8 cellular contexts compared by ENCODE assay signal in the genomic region with DNA sequence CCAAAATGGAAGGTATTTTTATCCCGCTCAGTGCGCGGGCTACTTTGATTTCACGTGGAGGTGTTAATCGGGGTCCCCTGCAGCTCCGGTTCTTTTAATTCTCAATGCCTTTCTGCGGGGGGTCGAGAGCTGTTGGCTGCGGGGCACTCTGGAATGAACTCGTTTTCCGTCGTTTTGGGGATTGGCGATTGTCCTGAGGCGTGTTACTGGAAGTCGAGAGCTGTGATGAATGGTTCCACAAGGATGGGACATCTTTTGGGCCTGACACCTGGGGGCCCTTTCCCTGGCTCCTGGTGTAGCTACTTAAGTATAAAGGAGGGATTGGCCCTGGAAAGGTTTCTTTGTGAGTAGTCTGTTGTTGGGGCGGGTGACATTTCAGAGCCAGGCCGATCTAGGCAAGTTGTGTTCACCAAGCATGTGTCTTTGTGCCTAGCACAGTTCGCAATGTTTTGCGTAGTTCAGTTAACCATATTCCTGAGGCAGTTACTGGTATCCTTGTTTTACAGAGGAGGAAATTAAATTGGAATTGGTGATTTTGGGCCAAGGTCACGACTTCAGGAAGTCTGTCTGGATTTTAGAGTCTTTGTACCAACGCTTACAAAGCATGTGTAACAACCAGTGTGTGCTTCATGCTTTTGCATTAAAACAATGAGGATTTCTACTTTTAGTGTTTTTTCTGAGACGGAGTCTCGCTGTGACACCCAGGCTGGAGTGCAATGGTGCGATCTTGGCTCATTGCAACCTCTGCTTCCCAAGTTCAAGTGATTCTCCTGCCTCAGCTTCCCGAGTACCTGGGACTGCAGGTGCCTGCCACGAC. TPM values are rescaled to one million over a fixed set of nuclear protein-coding genes. Genes with fewer than 3 reads are reported as not detected.
DNase-seq lines count a peak whose midpoint lies in the region; ATAC-seq, FAIRE-seq and TF ChIP-seq lines count a peak whose summit lies in the region.

No MANE protein-coding gene starts in this region.

- no peaks in the 10 kb centered on the region for H3K27me3 ChIP-seq in GM12878 (replicated peaks in 1 of 2; ENCODE audit: control insufficient read depth in 2 of 2, insufficient read depth in 2 of 2, low read length in 1 of 2)
- no peaks in the 10 kb centered on the region for H3K27me3 ChIP-seq in mesendoderm (ENCODE audit: insufficient read depth, low read length, poor library complexity)

- ATAC-seq in GM12878 (no peak), HG02798 (IDR thresholded peaks at IDR 0.05; ENCODE audit: poor library complexity, unreplicated experiment) (no peak), GM21515 (IDR thresholded peaks at IDR 0.05; ENCODE audit: unreplicated experiment) (no peak), GM19455 (IDR thresholded peaks at IDR 0.05; ENCODE audit: unreplicated experiment) (no peak)

- WGBS in GM12878 (ENCODE audit: insufficient coverage, insufficient replicate concordance, low lambda C conversion rate, missing lambda C conversion rate), result under 1% methylated on average over 26 of the region's 26 CpGs
- WGBS in mesendoderm (ENCODE audit: extremely low coverage, insufficient coverage, low lambda C conversion rate), result no CpG with 5 or more reads among the region's 26 CpGs

- no peak overlapping the region for H2AFZ ChIP-seq in GM12878 (ENCODE audit: control insufficient read depth, low read depth, low read length)

- H3K9me3 ChIP-seq in GM12878 (replicated peaks; ENCODE audit: control insufficient read depth, insufficient read depth, low read length), result no peaks in the 10 kb centered on the region; the same call in 2 of the 3 replicates

- intact Hi-C loops in GM12878 (cut with micrococcal nuclease; ENCODE audit: unreplicated experiment), result loop anchor here (5.0 kb wide), 1 partner anchor 384 kb away; no protein-coding TSS in a partner anchor

- H3K4me2 ChIP-seq in GM12878 (ENCODE audit: control insufficient read depth, insufficient read depth) (peak overlapping the region; percentile 91), mesendoderm (ENCODE audit: low read length) (peak overlapping the region; percentile 95)

- no peak overlapping the region for H2BK15ac ChIP-seq in mesendoderm (replicated peaks; ENCODE audit: low read depth)

- H2BK120ac ChIP-seq in mesendoderm (ENCODE audit: low read depth, low read length), result peak overlapping the region; percentile 73

- DNase-seq in HT-29 (ENCODE audit: low spot score) (peak; percentile 55), GM12878 (ENCODE audit: low read depth, low spot score) (no peak), mesendoderm (peak; percentile 69), GM13976 (ENCODE audit: low spot score) (no peak)

- BruUV-seq in GM12878 (replicated peaks; lab: Mats Ljungman, UMichigan), result no TSS peak

- peaks cover 13% of the 10 kb centered on the region for H3K79me1 ChIP-seq in mesendoderm (ENCODE audit: low read length)

- peak overlapping the region; percentile 97 for H3K4me3 ChIP-seq in GM12878
- peak overlapping the region; percentile 85 for H3K4me3 ChIP-seq in mesendoderm (ENCODE audit: low read length)

- peak overlapping the region; percentile 91 for H3K4ac ChIP-seq in mesendoderm (ENCODE audit: low read depth, low read length)

- H3K23ac ChIP-seq in mesendoderm (ENCODE audit: low read length), result peak overlapping the region; percentile 90

- TF ChIP-seq POLR2A in GM12878 (IDR thresholded peaks at IDR 0.05; ENCODE audit: low read depth, low read length), result peak; percentile 33

- TF ChIP-seq RAD21 in GM12878 (IDR thresholded peaks at IDR 0.05; ENCODE audit: insufficient read depth, low read depth, low read length), result no peak

- peak overlapping the region; percentile 98 for H2AK5ac ChIP-seq in mesendoderm (ENCODE audit: low read length)

- POLR2A ChIA-PET in GM12878 (lab: Charles Lee), result interaction anchor here (0.6 to 2.7 kb wide), 10 partner anchors 8 to 597 kb away, joined by 3 to 11 read pairs (median 4); a partner anchor contains a TSS

- no peak for TF ChIP-seq CTCF in 22Rv1 (IDR thresholded peaks at IDR 0.05)
- no peak for TF ChIP-seq CTCF in GM12878 (IDR thresholded peaks at IDR 0.05 in 2 of 3, conservative IDR thresholded peaks at IDR 0.05 in 1 of 3; ENCODE audit: control insufficient read depth in 2 of 3, extremely low read depth in 1 of 3, insufficient read depth in 1 of 3, low read depth in 3 of 3, low read length in 3 of 3)
- TF ChIP-seq CTCF in GM13976 (IDR thresholded peaks at IDR 0.05; ENCODE audit: borderline replicate concordance, control extremely low read depth, extremely low read depth, insufficient read depth, missing control alignments), result no peak

- FAIRE-seq in GM12878 (lab: Jason Lieb, UNC), result no peak

- H4K5ac ChIP-seq in mesendoderm (ENCODE audit: low read length), result peak overlapping the region; percentile 44

- peaks cover 16% of the 10 kb centered on the region for H3K4me1 ChIP-seq in GM12878 (ENCODE audit: control insufficient read depth, insufficient read depth, low read length)
- H3K4me1 ChIP-seq in mesendoderm (ENCODE audit: control insufficient read depth, low read depth, low read length), result peaks cover 2% of the 10 kb centered on the region

- H3K79me2 ChIP-seq in GM12878 (ENCODE audit: control insufficient read depth, insufficient read depth, low read length), result peaks cover 41% of the 10 kb centered on the region
- H3K79me2 ChIP-seq in mesendoderm (ENCODE audit: control insufficient read depth, insufficient read depth, low read length), result peaks cover 34% of the 10 kb centered on the region

- peak overlapping the region; percentile 91 for H3K18ac ChIP-seq in mesendoderm (ENCODE audit: low read length)

- H3K56ac ChIP-seq in mesendoderm (ENCODE audit: low read length), result peak overlapping the region; percentile 99

- H3K9ac ChIP-seq in GM12878 (ENCODE audit: control insufficient read depth, insufficient read depth, low read length) (peak overlapping the region; percentile 95), mesendoderm (ENCODE audit: low read length) (peak overlapping the region; percentile 100)

- H4K8ac ChIP-seq in mesendoderm (ENCODE audit: low read depth, low read length), result peak overlapping the region; percentile 60

- CTCF ChIA-PET in GM12878 (lab: Yijun Ruan, JAX), result interaction anchor here (0.6 to 1.6 kb wide), 9 partner anchors 15 to 154 kb away, joined by 3 to 6 read pairs (median 4); a partner anchor contains a TSS

- H3K36me3 ChIP-seq in GM12878 (ENCODE audit: control insufficient read depth in 2 of 2, insufficient read depth in 2 of 2, low read length in 1 of 2) (peaks cover 26 to 39% of the 10 kb centered on the region in 2 experiments), mesendoderm (ENCODE audit: control insufficient read depth, insufficient read depth, low read length) (peaks cover 27% of the 10 kb centered on the region)

- no peak for TF ChIP-seq EP300 in GM12878 (IDR thresholded peaks at IDR 0.05; ENCODE audit: borderline replicate concordance in 1 of 2, control insufficient read depth in 1 of 2, low read depth in 2 of 2, low read length in 2 of 2)

- SMC1A ChIA-PET in GM12878 (lab: Charles Lee; ENCODE audit: uncharacterized antibody, unreplicated experiment), result interaction anchor here (0.6 to 1.0 kb wide), 3 partner anchors 9 to 484 kb away, joined by 3 to 4 read pairs (median 4); no protein-coding TSS in a partner anchor

- H4K20me1 ChIP-seq in GM12878 (ENCODE audit: control insufficient read depth, insufficient read depth), result peaks cover 13% of the 10 kb centered on the region

- in situ Hi-C loops in GM12878 (cut with MboI), result no loop called here
- in situ Hi-C loops in GM13976 (cut with MboI; ENCODE audit: low sequenced_read_pairs, unreplicated experiment), result no loop called here

- RAD21 ChIA-PET in GM12878 (lab: Charles Lee; ENCODE audit: unreplicated experiment), result interaction anchor here (0.7 to 1.6 kb wide), 4 partner anchors 15 to 59 kb away, joined by 3 to 6 read pairs (median 4); a partner anchor contains a TSS

- H3K27ac ChIP-seq in 22Rv1 (peak overlapping the region; percentile 98), GM12878 (ENCODE audit: control insufficient read depth, insufficient read depth) (peak overlapping the region; percentile 83), mesendoderm (ENCODE audit: low read depth, low read length) (peak overlapping the region; percentile 85)

- peak overlapping the region; percentile 44 for H2BK5ac ChIP-seq in mesendoderm (ENCODE audit: low read length)

RNA-seq across cellular contexts. Expression of a gene that starts 0.8 kb away (rescaled TPM):
- 7,406 and 7,983 TPM in 2 replicates for total RNA-seq in HT-29 (2014; rRNA removed; shearing (Covaris generic))
- total RNA-seq in GM12878 (2013; cell fraction: nucleolus; rRNA removed), result 421 and 437 TPM in 2 replicates
- total RNA-seq in GM12878 (2014; rRNA removed) (6,558 and 7,287 TPM in 2 replicates), GM12878 (2014; rRNA removed; fragmentation: Illumina TruSeq; extraction: Trizol) (3,471 and 3,692 TPM in 2 replicates), GM12878 (2021) (5,103 and 5,273 TPM in 2 replicates)
- polyA plus RNA-seq in GM12878 (2011; ENCODE audit: low read depth), result 1,623 TPM
- polyA plus RNA-seq in GM12878 (2011; rRNA removed) (2,172 and 3,936 TPM in 2 replicates), GM12878 (2014; fragmentation: Illumina TruSeq; extraction: Trizol) (1,413 and 3,666 TPM in 2 replicates), GM12878 (2014; fragmentation: Nextera tagmentation; extraction: Ambion mirVana) (1,000 to 10,000 TPM; 4,595 to 5,196 TPM), GM12878 (2014; rRNA removed) (7,317 and 8,961 TPM in 2 replicates), GM12878 (2016; fragmentation: Nextera tagmentation; extraction: Ambion mirVana) (1,000 to 10,000 TPM; 1,426 to 1,490 TPM)
- 3,618 and 5,003 TPM in 2 replicates for polyA plus RNA-seq in GM12878 (2011; cell fraction: cytosol; rRNA removed)
- 2,479 and 2,850 TPM in 2 replicates for polyA plus RNA-seq in GM12878 (2011; cell fraction: nucleus; rRNA removed)
- 5,924 and 8,191 TPM in 2 replicates for polyA plus RNA-seq in GM12878 (2012)
- 683 and 1,722 TPM in 2 replicates for polyA minus RNA-seq in GM12878 (2011; rRNA and poly(A)+ RNA removed)
- 792 and 811 TPM in 2 replicates for polyA minus RNA-seq in GM12878 (2011; cell fraction: cytosol; rRNA and poly(A)+ RNA removed)
- 1,676 and 2,148 TPM in 2 replicates for polyA minus RNA-seq in GM12878 (2011; cell fraction: nucleus; rRNA and poly(A)+ RNA removed)
- polyA plus RNA-seq in mesendoderm (2013, experiment 1 of 2), result 5,150 TPM
- polyA plus RNA-seq in mesendoderm (2013, experiment 2 of 2), result 5,166 TPM

RNA-seq across cellular contexts. Expression of a gene that starts 8.0 kb away (rescaled TPM):
- total RNA-seq in HT-29 (2014; rRNA removed; shearing (Covaris generic)), result 5,724 and 5,984 TPM in 2 replicates
- 652 and 681 TPM in 2 replicates for total RNA-seq in GM12878 (2013; cell fraction: nucleolus; rRNA removed)
- total RNA-seq in GM12878 (2014; rRNA removed), result 4,375 and 4,445 TPM in 2 replicates
- 5,436 and 5,566 TPM in 2 replicates for total RNA-seq in GM12878 (2014; rRNA removed; fragmentation: Illumina TruSeq; extraction: Trizol)
- 2,768 and 2,873 TPM in 2 replicates for total RNA-seq in GM12878 (2021)
- 7,313 TPM for polyA plus RNA-seq in GM12878 (2011; ENCODE audit: low read depth)
- 2,519 and 3,846 TPM in 2 replicates for polyA plus RNA-seq in GM12878 (2011; rRNA removed)
- 5,437 and 7,191 TPM in 2 replicates for polyA plus RNA-seq in GM12878 (2011; cell fraction: cytosol; rRNA removed)
- 1,670 and 1,694 TPM in 2 replicates for polyA plus RNA-seq in GM12878 (2011; cell fraction: nucleus; rRNA removed)
- 5,725 and 6,770 TPM in 2 replicates for polyA plus RNA-seq in GM12878 (2012)
- 9,872 and 11,122 TPM in 2 replicates for polyA plus RNA-seq in GM12878 (2014; fragmentation: Illumina TruSeq; extraction: Trizol)
- polyA plus RNA-seq in GM12878 (2014; fragmentation: Nextera tagmentation; extraction: Ambion mirVana), result 1,000 to 10,000 TPM; 4,277 to 4,566 TPM
- 5,188 and 5,232 TPM in 2 replicates for polyA plus RNA-seq in GM12878 (2014; rRNA removed)
- polyA plus RNA-seq in GM12878 (2016; fragmentation: Nextera tagmentation; extraction: Ambion mirVana), result 1,000 to 10,000 TPM; 1,714 to 1,771 TPM
- polyA minus RNA-seq in GM12878 (2011; rRNA and poly(A)+ RNA removed), result 1,409 and 1,631 TPM in 2 replicates
- 519 and 537 TPM in 2 replicates for polyA minus RNA-seq in GM12878 (2011; cell fraction: cytosol; rRNA and poly(A)+ RNA removed)
- polyA minus RNA-seq in GM12878 (2011; cell fraction: nucleus; rRNA and poly(A)+ RNA removed), result 175 and 221 TPM in 2 replicates
- 3,620 TPM for polyA plus RNA-seq in mesendoderm (2013, experiment 1 of 2)
- 3,679 TPM for polyA plus RNA-seq in mesendoderm (2013, experiment 2 of 2)

RNA-seq across cellular contexts. Expression of a gene that starts 14.2 kb away (rescaled TPM):
- 1.6 and 2.1 TPM in 2 replicates for total RNA-seq in HT-29 (2014; rRNA removed; shearing (Covaris generic))
- 1.4 and 4.0 TPM in 2 replicates for total RNA-seq in GM12878 (2013; cell fraction: nucleolus; rRNA removed)
- total RNA-seq in GM12878 (2014; rRNA removed), result 3.7 and 4.1 TPM in 2 replicates
- total RNA-seq in GM12878 (2014; rRNA removed; fragmentation: Illumina TruSeq; extraction: Trizol), result 3.9 and 4.6 TPM in 2 replicates
- 9.5 and 10.3 TPM in 2 replicates for total RNA-seq in GM12878 (2021)
- 3.2 TPM for polyA plus RNA-seq in GM12878 (2011; ENCODE audit: low read depth)
- polyA plus RNA-seq in GM12878 (2011; rRNA removed), result 1.3 and 3.0 TPM in 2 replicates
- polyA plus RNA-seq in GM12878 (2011; cell fraction: cytosol; rRNA removed), result 3.7 and 5.9 TPM in 2 replicates
- 10.9 and 11.9 TPM in 2 replicates for polyA plus RNA-seq in GM12878 (2011; cell fraction: nucleus; rRNA removed)
- polyA plus RNA-seq in GM12878 (2012), result 7.2 and 8.7 TPM in 2 replicates
- polyA plus RNA-seq in GM12878 (2014; fragmentation: Illumina TruSeq; extraction: Trizol), result 0.51 and 2.8 TPM in 2 replicates
- polyA plus RNA-seq in GM12878 (2014; fragmentation: Nextera tagmentation; extraction: Ambion mirVana), result 1 to 10 TPM in 1 of 2 experiments, under 1 TPM in 1; 0.68 to 1.6 TPM
- 11.9 and 13.9 TPM in 2 replicates for polyA plus RNA-seq in GM12878 (2014; rRNA removed)
- 10 to 100 TPM; 10.1 to 13.1 TPM for polyA plus RNA-seq in GM12878 (2016; fragmentation: Nextera tagmentation; extraction: Ambion mirVana)
- polyA minus RNA-seq in GM12878 (2011; rRNA and poly(A)+ RNA removed), result 1.3 TPM in 1 of 2 replicates, not detected in the other
- 1.6 and 4.5 TPM in 2 replicates for polyA minus RNA-seq in GM12878 (2011; cell fraction: cytosol; rRNA and poly(A)+ RNA removed)
- 1.3 and 3.2 TPM in 2 replicates for polyA minus RNA-seq in GM12878 (2011; cell fraction: nucleus; rRNA and poly(A)+ RNA removed)
- polyA plus RNA-seq in mesendoderm (2013, experiment 1 of 2), result 0.53 TPM
- 0.71 TPM for polyA plus RNA-seq in mesendoderm (2013, experiment 2 of 2)

RNA-seq across cellular contexts. Expression of a gene that starts 24.2 kb away (rescaled TPM):
- 150 and 176 TPM in 2 replicates for total RNA-seq in HT-29 (2014; rRNA removed; shearing (Covaris generic))
- 2.1 and 3.3 TPM in 2 replicates for total RNA-seq in GM12878 (2013; cell fraction: nucleolus; rRNA removed)
- total RNA-seq in GM12878 (2014; rRNA removed) (0.51 TPM in 1 of 2 replicates, not detected in the other), GM12878 (2014; rRNA removed; fragmentation: Illumina TruSeq; extraction: Trizol) (not detected in 2 replicates), GM12878 (2021) (0.56 and 2.4 TPM in 2 replicates)
- polyA plus RNA-seq in GM12878 (2011; ENCODE audit: low read depth), result 1.00 TPM
- polyA plus RNA-seq in GM12878 (2011; rRNA removed) (0.78 and 0.81 TPM in 2 replicates), GM12878 (2014; fragmentation: Illumina TruSeq; extraction: Trizol) (0.19 TPM in 1 of 2 replicates, not detected in the other), GM12878 (2014; fragmentation: Nextera tagmentation; extraction: Ambion mirVana) (under 1 TPM in 1 of 2 experiments, not detected in 1; 0.18 TPM), GM12878 (2014; rRNA removed) (0.29 and 0.49 TPM in 2 replicates), GM12878 (2016; fragmentation: Nextera tagmentation; extraction: Ambion mirVana) (under 1 TPM; 0.11 to 0.43 TPM)
- polyA plus RNA-seq in GM12878 (2011; cell fraction: cytosol; rRNA removed), result 0.60 and 0.65 TPM in 2 replicates
- 0.54 and 0.93 TPM in 2 replicates for polyA plus RNA-seq in GM12878 (2011; cell fraction: nucleus; rRNA removed)
- polyA plus RNA-seq in GM12878 (2012), result 1.7 and 2.5 TPM in 2 replicates
- not detected in 2 replicates for polyA minus RNA-seq in GM12878 (2011; rRNA and poly(A)+ RNA removed)
- not detected in 2 replicates for polyA minus RNA-seq in GM12878 (2011; cell fraction: cytosol; rRNA and poly(A)+ RNA removed)
- polyA minus RNA-seq in GM12878 (2011; cell fraction: nucleus; rRNA and poly(A)+ RNA removed), result 0.24 TPM in 1 of 2 replicates, not detected in the other
- polyA plus RNA-seq in mesendoderm (2013, experiment 1 of 2), result 18.9 TPM
- 16.9 TPM for polyA plus RNA-seq in mesendoderm (2013, experiment 2 of 2)

RNA-seq across cellular contexts. Expression of a gene that starts 35.2 kb away (rescaled TPM):
- 214 and 224 TPM in 2 replicates for total RNA-seq in HT-29 (2014; rRNA removed; shearing (Covaris generic))
- total RNA-seq in GM12878 (2013; cell fraction: nucleolus; rRNA removed), result 4.5 and 6.6 TPM in 2 replicates
- total RNA-seq in GM12878 (2014; rRNA removed) (31.9 and 46.3 TPM in 2 replicates), GM12878 (2014; rRNA removed; fragmentation: Illumina TruSeq; extraction: Trizol) (8.7 and 9.5 TPM in 2 replicates), GM12878 (2021) (43.6 and 49.3 TPM in 2 replicates)
- 3.7 TPM for polyA plus RNA-seq in GM12878 (2011; ENCODE audit: low read depth)
- polyA plus RNA-seq in GM12878 (2011; rRNA removed) (3.1 and 6.4 TPM in 2 replicates), GM12878 (2014; fragmentation: Illumina TruSeq; extraction: Trizol) (0.43 and 1.7 TPM in 2 replicates), GM12878 (2014; fragmentation: Nextera tagmentation; extraction: Ambion mirVana) (1 to 10 TPM; 4.5 to 6.2 TPM), GM12878 (2014; rRNA removed) (31.0 and 41.4 TPM in 2 replicates), GM12878 (2016; fragmentation: Nextera tagmentation; extraction: Ambion mirVana) (10 to 100 TPM; 26.8 to 40.0 TPM)
- polyA plus RNA-seq in GM12878 (2011; cell fraction: cytosol; rRNA removed), result 15.2 and 32.2 TPM in 2 replicates
- 43.0 and 85.9 TPM in 2 replicates for polyA plus RNA-seq in GM12878 (2011; cell fraction: nucleus; rRNA removed)
- polyA plus RNA-seq in GM12878 (2012), result 17.2 and 17.4 TPM in 2 replicates
- 9.9 and 22.0 TPM in 2 replicates for polyA minus RNA-seq in GM12878 (2011; rRNA and poly(A)+ RNA removed)
- polyA minus RNA-seq in GM12878 (2011; cell fraction: cytosol; rRNA and poly(A)+ RNA removed), result 14.5 and 17.4 TPM in 2 replicates
- 4.1 and 11.7 TPM in 2 replicates for polyA minus RNA-seq in GM12878 (2011; cell fraction: nucleus; rRNA and poly(A)+ RNA removed)
- polyA plus RNA-seq in mesendoderm (2013, experiment 1 of 2), result 17.6 TPM
- polyA plus RNA-seq in mesendoderm (2013, experiment 2 of 2), result 16.0 TPM

Comparison
In these comparisons a context has a peak if more than half of its experiments do, and no peak if none do; other contexts are left out.
1. DNase-seq: peak in HT-29 (single experiment) and mesendoderm (single experiment); none in GM12878 (single experiment) and GM13976 (single experiment).
2. Peak in every context shown above with its lines, with median percentiles within 50 percentile points of each other: H3K27ac ChIP-seq.